Comparison of ENCODE assay signal across 8 cellular contexts in the genomic region with DNA sequence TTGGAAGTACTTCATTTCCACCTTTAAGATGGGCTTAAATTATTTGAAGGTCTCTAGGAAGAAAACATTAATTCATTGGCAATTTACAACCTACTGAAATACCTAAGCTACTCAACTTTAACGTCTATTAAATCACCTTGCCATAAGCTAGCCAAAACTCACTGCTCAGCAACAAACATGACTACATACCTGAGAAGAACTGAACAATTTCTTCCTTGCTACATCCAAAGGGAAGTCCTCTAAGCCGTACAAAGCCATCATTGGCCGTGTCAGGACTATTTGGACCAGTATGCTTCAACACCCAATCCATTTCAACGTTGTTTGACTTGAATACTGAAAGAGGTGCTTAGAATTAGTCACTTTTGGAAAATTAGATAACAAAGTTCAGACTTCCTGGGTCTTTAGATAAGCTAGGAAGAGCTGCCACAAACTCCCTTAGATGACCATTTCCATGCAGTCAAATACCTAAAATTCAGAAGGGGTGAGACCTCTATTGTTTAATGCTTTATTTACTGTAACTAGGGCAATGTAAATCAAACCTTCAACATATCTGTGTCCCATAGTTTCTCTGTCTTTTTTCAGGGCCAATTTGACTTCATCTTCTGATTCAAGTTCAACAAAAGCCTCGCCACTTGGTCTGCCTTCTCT. TPM values are rescaled to one million over a fixed set of nuclear protein-coding genes. Genes with fewer than 3 reads are reported as not detected.
DNase-seq lines count a peak whose midpoint lies in the region; ATAC-seq and TF ChIP-seq lines count a peak whose summit lies in the region.

No MANE protein-coding gene starts in this region.

- H3K4me1 ChIP-seq in tibial artery: peaks cover 0 to 76% (median 54%) of the 10 kb centered on the region in 4 donors

- H3K27ac Mint-ChIP-seq in activated T-cell treated with anti-CD3 and anti-CD28 coated beads, Interleukin-2, amount 50 U/mL, for 72 hours: peak overlapping the region; percentile 100
- peak overlapping the region; percentile 86 for H3K27ac Mint-ChIP-seq in activated naive CD8-positive, alpha-beta T cell treated with anti-CD3 and anti-CD28 coated beads, Interleukin-2, amount 10 ng/mL, durations not matched to agents 7 days and 5 days

- peak overlapping the region; percentile 97 to 100 for H3K4me3 Mint-ChIP-seq in activated T-cell treated with anti-CD3 and anti-CD28 coated beads, Interleukin-2, amount 50 U/mL, for 72 hours
- H3K4me3 Mint-ChIP-seq in activated naive CD8-positive, alpha-beta T cell treated with anti-CD3 and anti-CD28 coated beads, Interleukin-2, amount 10 ng/mL, durations not matched to agents 7 days and 5 days: peak overlapping the region; percentile 100

- POLR2A ChIA-PET in activated naive CD8-positive, alpha-beta T cell treated with anti-CD3 and anti-CD28 coated beads, Interleukin-2, amount 10 ng/mL, durations not matched to agents 7 days and 5 days (lab: Charles Lee): interaction anchor here (0.6 to 7.3 kb wide), 6 partner anchors 11 to 112 kb away, joined by 3 to 144 read pairs (median 4); a partner anchor contains a TSS

- ATAC-seq in activated T-cell treated with anti-CD3 and anti-CD28 coated beads, Interleukin-2, amount 50 U/mL, for 72 hours (replicated peaks in 1 of 2): no peak
- no peak for ATAC-seq in activated naive CD8-positive, alpha-beta T cell treated with anti-CD3 and anti-CD28 coated beads, Interleukin-2, amount 10 ng/mL, durations not matched to agents 7 days and 5 days (ENCODE audit: low read depth)
- no peak for ATAC-seq in GM18873 (IDR thresholded peaks at IDR 0.05; ENCODE audit: low FRiP score, unreplicated experiment)
- ATAC-seq in HG02885 (IDR thresholded peaks at IDR 0.05; ENCODE audit: poor library complexity, unreplicated experiment): no peak

- H3K27me3 ChIP-seq in kidney epithelial cell (ENCODE audit: control insufficient read depth, insufficient read depth, low read length): no peaks in the 10 kb centered on the region
- H3K27me3 ChIP-seq in tibial artery: no peaks in the 10 kb centered on the region

- TF ChIP-seq CTCF in kidney epithelial cell (IDR thresholded peaks at IDR 0.05; ENCODE audit: insufficient read depth, low read length, poor library complexity, severe bottlenecking): no peak
- no peak for TF ChIP-seq CTCF in tibial artery (IDR thresholded peaks at IDR 0.05)

- intact Hi-C loops in tibial artery (cut with DNase I; ENCODE audit: low total_unique reads): loop anchor here (5.0 to 10.0 kb wide), 3 partner anchors 54 to 196 kb away; a partner anchor contains a TSS

- no peak for DNase-seq in activated T-cell treated with anti-CD3 and anti-CD28 coated beads, Interleukin-2, amount 50 U/mL, for 72 hours
- no peak for DNase-seq in activated T-cell treated with anti-CD3 and anti-CD28 coated beads for 4 hours
- no peak for DNase-seq in activated naive CD8-positive, alpha-beta T cell treated with anti-CD3 and anti-CD28 coated beads, Interleukin-2, amount 10 ng/mL, durations not matched to agents 7 days and 5 days
- no peak for DNase-seq in kidney epithelial cell (ENCODE audit: low read depth)
- no peak for DNase-seq in tibial artery
- DNase-seq in SK-N-DZ (ENCODE audit: low spot score): no peak

- H3K4me1 Mint-ChIP-seq in activated T-cell treated with anti-CD3 and anti-CD28 coated beads, Interleukin-2, amount 50 U/mL, for 72 hours (ENCODE audit: low read depth): peaks cover 82% of the 10 kb centered on the region
- peaks cover 57% of the 10 kb centered on the region for H3K4me1 Mint-ChIP-seq in activated naive CD8-positive, alpha-beta T cell treated with anti-CD3 and anti-CD28 coated beads, Interleukin-2, amount 10 ng/mL, durations not matched to agents 7 days and 5 days

- H3K36me3 ChIP-seq in kidney epithelial cell (ENCODE audit: control insufficient read depth, insufficient read depth, low read length) (peaks cover 1% of the 10 kb centered on the region), tibial artery (peaks cover 53 to 60% (median 59%) of the 10 kb centered on the region in 3 donors)

- H3K4me3 ChIP-seq in kidney epithelial cell (ENCODE audit: low read depth, low read length) (peak overlapping the region; percentile 65), tibial artery (peak overlapping the region; percentile 94 to 99)

- no peaks in the 10 kb centered on the region for H3K9me3 ChIP-seq in tibial artery

- no peaks in the 10 kb centered on the region for H3K27me3 Mint-ChIP-seq in activated T-cell treated with anti-CD3 and anti-CD28 coated beads, Interleukin-2, amount 50 U/mL, for 72 hours (ENCODE audit: low read depth)
- no peaks in the 10 kb centered on the region for H3K27me3 Mint-ChIP-seq in activated naive CD8-positive, alpha-beta T cell treated with anti-CD3 and anti-CD28 coated beads, Interleukin-2, amount 10 ng/mL, durations not matched to agents 7 days and 5 days

- H3K9me3 Mint-ChIP-seq in activated T-cell treated with anti-CD3 and anti-CD28 coated beads, Interleukin-2, amount 50 U/mL, for 72 hours: no peaks in the 10 kb centered on the region
- no peaks in the 10 kb centered on the region for H3K9me3 Mint-ChIP-seq in activated naive CD8-positive, alpha-beta T cell treated with anti-CD3 and anti-CD28 coated beads, Interleukin-2, amount 10 ng/mL, durations not matched to agents 7 days and 5 days

- peak overlapping the region in 1 of 2 donors; percentile 100 for H3K27ac ChIP-seq in tibial artery

- peaks cover 45 to 70% of the 10 kb centered on the region in 2 donors for H3K36me3 Mint-ChIP-seq in activated T-cell treated with anti-CD3 and anti-CD28 coated beads, Interleukin-2, amount 50 U/mL, for 72 hours (ENCODE audit: insufficient read depth in 2 of 2)
- peaks cover 59% of the 10 kb centered on the region for H3K36me3 Mint-ChIP-seq in activated naive CD8-positive, alpha-beta T cell treated with anti-CD3 and anti-CD28 coated beads, Interleukin-2, amount 10 ng/mL, durations not matched to agents 7 days and 5 days

RNA-seq across cellular contexts. Expression of a gene that starts 2.6 kb away (rescaled TPM):
- total RNA-seq in activated T-cell treated with anti-CD3 and anti-CD28 coated beads, Interleukin-2, amount 50 U/mL, for 72 hours: 100 to 1,000 TPM; 805 to 958 TPM
- 1,000 to 10,000 TPM; 1,103 to 1,162 TPM for total RNA-seq in activated naive CD8-positive, alpha-beta T cell treated with anti-CD3 and anti-CD28 coated beads, Interleukin-2, amount 10 ng/mL, durations not matched to agents 7 days and 5 days
- total RNA-seq in kidney epithelial cell: 291 and 325 TPM in 2 replicates
- polyA plus RNA-seq in SK-N-DZ (2014; cell fraction: cytosol; rRNA removed): 473 and 506 TPM in 2 replicates
- 1,378 and 1,791 TPM in 2 replicates for polyA plus RNA-seq in SK-N-DZ (2014; cell fraction: nucleus; rRNA removed)
